Comparison of ENCODE assay signal across 8 cellular contexts in the genomic region with DNA sequence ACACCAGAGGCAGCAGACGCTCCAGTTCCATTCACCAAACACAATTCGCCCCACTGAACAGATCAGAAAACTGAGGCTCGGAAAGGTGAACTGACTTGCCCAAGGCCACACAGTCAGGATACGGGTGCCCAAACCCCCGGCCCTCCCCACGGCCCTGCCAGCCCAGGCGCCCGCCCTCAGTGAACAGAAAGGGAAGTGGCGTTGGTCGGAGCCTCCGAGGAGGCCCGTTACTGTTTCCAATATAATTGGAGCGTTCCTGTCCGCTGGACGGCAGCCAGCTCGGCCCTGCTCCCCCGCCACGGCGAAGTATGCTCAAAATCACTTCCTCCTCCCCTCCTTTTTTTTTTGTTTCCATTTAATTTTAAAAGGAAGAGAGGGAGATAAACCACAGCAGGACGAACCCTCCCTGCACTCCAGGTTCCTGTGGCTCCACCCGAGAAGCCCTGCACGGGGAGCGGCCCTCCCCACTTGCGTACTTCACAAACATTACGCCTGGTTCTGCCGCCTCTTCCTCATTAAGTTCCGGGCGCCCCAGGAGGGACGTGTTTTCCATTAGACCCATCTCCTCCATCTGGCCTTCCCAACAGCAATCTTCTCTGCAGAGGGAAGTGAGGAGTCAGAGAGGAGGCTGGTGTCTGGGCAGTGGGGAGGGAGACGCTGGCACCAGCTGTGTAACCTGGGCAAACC.
DNase-seq lines count a peak whose midpoint lies in the region; ATAC-seq, FAIRE-seq and TF ChIP-seq lines count a peak whose summit lies in the region.

No MANE protein-coding gene starts in this region.

- H3K4me1 ChIP-seq in endocrine pancreas (ENCODE audit: control insufficient read depth, insufficient read depth, low read length) (no peaks in the 10 kb centered on the region), mucosa of stomach (ENCODE audit: control insufficient read depth, insufficient read depth, low read length) (peaks cover 62% of the 10 kb centered on the region)

- H3K9me3 ChIP-seq in endocrine pancreas (ENCODE audit: control insufficient read depth, low read length): no peaks in the 10 kb centered on the region
- H3K9me3 ChIP-seq in mucosa of stomach (ENCODE audit: control insufficient read depth, low read length): no peaks in the 10 kb centered on the region

- no peak for DNase-seq in GM12892 (ENCODE audit: insufficient read length)
- DNase-seq in NOMO-1 treated with DMSO at 0.1 percent for 48 hours (lab: John Stamatoyannopoulos, UW; ENCODE audit: unreplicated experiment): peak; percentile 80
- DNase-seq in central memory CD4-positive, alpha-beta T cell: no peak
- DNase-seq in stimulated activated naive CD8-positive, alpha-beta T cell treated with anti-CD3 and anti-CD28 coated beads, Interleukin-15, Interleukin-2, amounts not matched to agents 100 U/mL and 50 U/mL, for 24 hours: no peak
- no peak for DNase-seq in activated CD4-positive, alpha-beta T cell treated with anti-CD3 and anti-CD28 coated beads, Interleukin-2, amount 50 U/mL, for 1 hour

- H3K4me3 ChIP-seq in endocrine pancreas (ENCODE audit: control insufficient read depth, insufficient read depth, low read length): no peak overlapping the region
- H3K4me3 ChIP-seq in mucosa of stomach (ENCODE audit: low read length): no peak overlapping the region

- no peaks in the 10 kb centered on the region for H3K36me3 ChIP-seq in endocrine pancreas (ENCODE audit: control insufficient read depth, insufficient read depth, low read length)
- H3K36me3 ChIP-seq in mucosa of stomach (ENCODE audit: control insufficient read depth, insufficient read depth, low read length): no peaks in the 10 kb centered on the region

- TF ChIP-seq POLR2A in GM12892 (IDR thresholded peaks at IDR 0.05; ENCODE audit: low read depth, low read length): no peak

- FAIRE-seq in GM12892 (lab: Jason Lieb, UNC): peak; percentile 14

- H3K27me3 ChIP-seq in endocrine pancreas (ENCODE audit: control insufficient read depth, insufficient read depth, low read length): no peaks in the 10 kb centered on the region
- no peaks in the 10 kb centered on the region for H3K27me3 ChIP-seq in mucosa of stomach (ENCODE audit: control insufficient read depth, insufficient read depth, low read length)

- H3K9ac ChIP-seq in endocrine pancreas (ENCODE audit: control insufficient read depth, insufficient read depth, low read length) (peak overlapping the region; percentile 38), mucosa of stomach (ENCODE audit: low read length) (peak overlapping the region; percentile 51)

- no peak for ATAC-seq in stimulated activated naive CD8-positive, alpha-beta T cell treated with anti-CD3 and anti-CD28 coated beads, Interleukin-15, Interleukin-2, amounts not matched to agents 100 U/mL and 50 U/mL, for 24 hours
- ATAC-seq in GM19455 (IDR thresholded peaks at IDR 0.05; ENCODE audit: unreplicated experiment): no peak
